Comparison of ENCODE assay signal across 16 cellular contexts in the genomic region with DNA sequence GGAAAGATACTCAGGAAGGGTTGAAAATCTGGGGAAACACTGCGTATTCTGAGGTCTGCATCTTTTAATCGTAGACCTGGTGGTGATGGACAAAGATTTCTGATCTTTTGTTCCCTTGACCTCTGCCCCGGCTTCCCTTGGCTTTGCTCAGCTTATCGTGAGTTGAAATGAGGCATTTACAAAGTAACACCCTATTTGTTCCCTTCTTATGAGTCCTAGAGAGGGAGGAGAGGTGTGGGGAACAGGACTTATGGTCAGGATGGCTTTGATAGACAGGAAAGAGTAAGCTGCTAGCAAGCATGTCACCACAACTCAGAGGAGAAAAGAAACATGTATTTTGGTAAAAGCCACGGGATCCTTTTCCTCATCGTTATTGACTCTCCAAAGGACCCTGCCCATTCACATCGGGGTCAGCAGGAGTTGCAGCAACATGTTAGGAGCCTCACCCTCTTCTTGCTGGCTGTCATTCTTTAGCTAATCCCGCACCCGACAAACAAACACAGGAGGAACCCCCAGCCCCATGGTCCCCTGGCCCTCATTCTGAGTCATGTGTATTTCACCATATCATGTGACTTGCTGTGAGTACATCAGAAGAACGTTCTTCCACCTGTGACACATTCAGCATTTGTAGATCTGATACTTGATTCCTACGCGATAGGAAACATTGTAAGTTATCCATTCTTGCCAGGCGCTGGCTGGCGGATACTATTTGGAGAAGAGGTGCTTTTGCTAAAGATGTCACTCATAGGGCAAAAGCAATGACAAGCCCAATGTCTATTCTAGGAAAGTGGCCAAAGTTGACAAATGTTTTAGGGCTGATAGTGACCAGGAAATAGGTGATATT.
A peak's percentile ranks its signal among the peaks of the same experiment; 100 is the strongest.
DNase-seq lines count a peak whose midpoint lies in the region; ATAC-seq and TF ChIP-seq lines count a peak whose summit lies in the region.
"Had no signal": no experiment of that assay in that cellular context is flagged by ENCODE, and none has a peak within 500 bp of the region (broad histone marks: within the 10 kb centered on the region; RNA-seq: fewer than 3 reads in every experiment).

No MANE protein-coding gene starts in this region.

- H3K9me3 Mint-ChIP-seq in activated CD4-positive, alpha-beta T cell treated with anti-CD3 and anti-CD28 coated beads, Interleukin-2, amount 10 ng/mL, durations not matched to agents 7 days and 5 days, result peaks cover 6% of the 10 kb centered on the region
- H3K9me3 Mint-ChIP-seq in Caco-2 (ENCODE audit: unreplicated experiment) (no peaks in the 10 kb centered on the region), progenitor cell of endocrine pancreas (ENCODE audit: low read depth) (peaks cover 9% of the 10 kb centered on the region)
- no peaks in the 10 kb centered on the region for H3K9me3 Mint-ChIP-seq in activated naive CD8-positive, alpha-beta T cell treated with anti-CD3 and anti-CD28 coated beads, Interleukin-2, amount 10 ng/mL, durations not matched to agents 7 days and 5 days
- H3K9me3 Mint-ChIP-seq: effector memory CD8-positive, alpha-beta T cell had no signal

- no peak overlapping the region for H3K4me3 ChIP-seq in Caco-2 (ENCODE audit: low read depth, low read length)
- H3K4me3 ChIP-seq: testis had no signal

- no peaks in the 10 kb centered on the region for H3K9me3 ChIP-seq in Caco-2
- H3K9me3 ChIP-seq: testis had no signal

- H3K4me1 ChIP-seq in Caco-2, result peaks cover 54% of the 10 kb centered on the region

- peaks cover 49% of the 10 kb centered on the region for H3K36me3 Mint-ChIP-seq in activated CD4-positive, alpha-beta T cell treated with anti-CD3 and anti-CD28 coated beads, Interleukin-2, amount 10 ng/mL, durations not matched to agents 7 days and 5 days (ENCODE audit: low read depth)
- H3K36me3 Mint-ChIP-seq in Caco-2 (ENCODE audit: insufficient read depth, unreplicated experiment) (peaks cover 79% of the 10 kb centered on the region), progenitor cell of endocrine pancreas (ENCODE audit: insufficient read depth) (no peaks in the 10 kb centered on the region)
- peaks cover 38% of the 10 kb centered on the region for H3K36me3 Mint-ChIP-seq in activated naive CD8-positive, alpha-beta T cell treated with anti-CD3 and anti-CD28 coated beads, Interleukin-2, amount 10 ng/mL, durations not matched to agents 7 days and 5 days

- H3K36me3 ChIP-seq in Caco-2 (ENCODE audit: control insufficient read depth, insufficient read depth, low read length), result peaks cover 2% of the 10 kb centered on the region

- H3K27ac Mint-ChIP-seq in activated CD4-positive, alpha-beta T cell treated with anti-CD3 and anti-CD28 coated beads, Interleukin-2, amount 10 ng/mL, durations not matched to agents 7 days and 5 days, result peak overlapping the region; percentile 26
- H3K27ac Mint-ChIP-seq in Caco-2 (ENCODE audit: unreplicated experiment) (peak overlapping the region; percentile 54), progenitor cell of endocrine pancreas (peak overlapping the region; percentile 54)
- peak overlapping the region; percentile 11 for H3K27ac Mint-ChIP-seq in activated naive CD8-positive, alpha-beta T cell treated with anti-CD3 and anti-CD28 coated beads, Interleukin-2, amount 10 ng/mL, durations not matched to agents 7 days and 5 days
- H3K27ac Mint-ChIP-seq: effector memory CD8-positive, alpha-beta T cell had no signal

- intact Hi-C loops in Caco-2 (cut with micrococcal nuclease; ENCODE audit: unreplicated experiment), result loop anchor here (1.0 kb wide), 1 partner anchor 14 kb away; no protein-coding TSS in a partner anchor

- H3K4me1 Mint-ChIP-seq in activated CD4-positive, alpha-beta T cell treated with anti-CD3 and anti-CD28 coated beads, Interleukin-2, amount 10 ng/mL, durations not matched to agents 7 days and 5 days, result peaks cover 28% of the 10 kb centered on the region
- H3K4me1 Mint-ChIP-seq in Caco-2 (ENCODE audit: low read depth, unreplicated experiment) (peaks cover 47% of the 10 kb centered on the region), progenitor cell of endocrine pancreas (ENCODE audit: low read depth) (peaks cover 29% of the 10 kb centered on the region)
- peaks cover 12% of the 10 kb centered on the region for H3K4me1 Mint-ChIP-seq in activated naive CD8-positive, alpha-beta T cell treated with anti-CD3 and anti-CD28 coated beads, Interleukin-2, amount 10 ng/mL, durations not matched to agents 7 days and 5 days

- CTCF ChIA-PET in activated CD4-positive, alpha-beta T cell treated with anti-CD3 and anti-CD28 coated beads, Interleukin-2, amount 10 ng/mL, durations not matched to agents 7 days and 5 days (lab: Charles Lee), result interaction anchor here (0.8 to 1.2 kb wide), 2 partner anchors 10 to 18 kb away, joined by 3 to 5 read pairs; no protein-coding TSS in a partner anchor
- CTCF ChIA-PET in Caco-2 (lab: Charles Lee), result no interaction called here

- POLR2A ChIA-PET in activated CD4-positive, alpha-beta T cell treated with anti-CD3 and anti-CD28 coated beads, Interleukin-2, amount 10 ng/mL, durations not matched to agents 7 days and 5 days (lab: Charles Lee), result no interaction called here
- POLR2A ChIA-PET in Caco-2 (lab: Charles Lee), result interaction anchor here (0.7 kb wide), 1 partner anchor 60 kb away, joined by 13 read pairs; no protein-coding TSS in a partner anchor
- POLR2A ChIA-PET in activated naive CD8-positive, alpha-beta T cell treated with anti-CD3 and anti-CD28 coated beads, Interleukin-2, amount 10 ng/mL, durations not matched to agents 7 days and 5 days (lab: Charles Lee), result interaction anchor here (0.8 kb wide), 1 partner anchor 14 kb away, joined by 3 read pairs; no protein-coding TSS in a partner anchor

- DNase-seq in activated CD4-positive, alpha-beta T cell treated with anti-CD3 and anti-CD28 coated beads, Interleukin-2, amount 10 ng/mL, durations not matched to agents 7 days and 5 days, result no peak
- DNase-seq in activated CD4-positive, alpha-beta T cell treated with anti-CD3 and anti-CD28 coated beads, Interleukin-2, amount 50 U/mL, for 48 hours, result no peak
- peak in 1 of 2 experiments; percentile 74 for DNase-seq in Caco-2
- DNase-seq in activated naive CD8-positive, alpha-beta T cell treated with anti-CD3 and anti-CD28 coated beads, Interleukin-2, amount 10 ng/mL, durations not matched to agents 7 days and 5 days, result no peak
- DNase-seq in progenitor cell of endocrine pancreas (ENCODE audit: low spot score, unreplicated experiment), result no peak
- DNase-seq in NCI-H82 treated with DMSO at 0.1 percent for 48 hours (lab: John Stamatoyannopoulos, UW; ENCODE audit: unreplicated experiment), result no peak
- DNase-seq in putamen (ENCODE audit: low spot score), result no peak
- DNase-seq in SK-N-DZ (ENCODE audit: low spot score), result no peak
- DNase-seq: activated CD4-positive, alpha-beta T cell treated with anti-CD3 and anti-CD28 coated beads, Interleukin-2, amount 50 U/mL, for 1 hour; activated gamma-delta T cell; effector memory CD8-positive, alpha-beta T cell; NCI-H187; NCI-H526; RPMI8226; testis had no signal

- H3K27me3 Mint-ChIP-seq in activated CD4-positive, alpha-beta T cell treated with anti-CD3 and anti-CD28 coated beads, Interleukin-2, amount 10 ng/mL, durations not matched to agents 7 days and 5 days, result no peaks in the 10 kb centered on the region
- no peaks in the 10 kb centered on the region for H3K27me3 Mint-ChIP-seq in Caco-2 (ENCODE audit: insufficient read depth, unreplicated experiment)
- H3K27me3 Mint-ChIP-seq in activated naive CD8-positive, alpha-beta T cell treated with anti-CD3 and anti-CD28 coated beads, Interleukin-2, amount 10 ng/mL, durations not matched to agents 7 days and 5 days, result no peaks in the 10 kb centered on the region
- H3K27me3 Mint-ChIP-seq in progenitor cell of endocrine pancreas, result no peaks in the 10 kb centered on the region
- H3K27me3 Mint-ChIP-seq: effector memory CD8-positive, alpha-beta T cell had no signal

- H3K27me3 ChIP-seq in Caco-2 (replicated peaks; ENCODE audit: control insufficient read depth, insufficient read depth, low read length), result no peaks in the 10 kb centered on the region
- H3K27me3 ChIP-seq: testis had no signal

- no TSS peak for BruUV-seq in Caco-2 (replicated peaks; lab: Mats Ljungman, UMichigan)

- no peak for ATAC-seq in activated naive CD8-positive, alpha-beta T cell treated with anti-CD3 and anti-CD28 coated beads, Interleukin-2, amount 10 ng/mL, durations not matched to agents 7 days and 5 days (ENCODE audit: low read depth)
- ATAC-seq: effector memory CD8-positive, alpha-beta T cell; left lobe of liver had no signal

- no peak for TF ChIP-seq CTCF in Caco-2 (IDR thresholded peaks at IDR 0.05; ENCODE audit: insufficient read depth in 1 of 2, low read depth in 1 of 2, low read length in 1 of 2, severe bottlenecking in 1 of 2, unreplicated experiment in 1 of 2)
- no peak for TF ChIP-seq CTCF in progenitor cell of endocrine pancreas (IDR thresholded peaks at IDR 0.05; ENCODE audit: unreplicated experiment)

- H3K4me3 Mint-ChIP-seq in activated CD4-positive, alpha-beta T cell treated with anti-CD3 and anti-CD28 coated beads, Interleukin-2, amount 10 ng/mL, durations not matched to agents 7 days and 5 days, result no peak overlapping the region
- H3K4me3 Mint-ChIP-seq in Caco-2 (ENCODE audit: unreplicated experiment) (peak overlapping the region; percentile 39), progenitor cell of endocrine pancreas (ENCODE audit: low read depth) (no peak overlapping the region)
- no peak overlapping the region for H3K4me3 Mint-ChIP-seq in activated naive CD8-positive, alpha-beta T cell treated with anti-CD3 and anti-CD28 coated beads, Interleukin-2, amount 10 ng/mL, durations not matched to agents 7 days and 5 days
- H3K4me3 Mint-ChIP-seq: effector memory CD8-positive, alpha-beta T cell had no signal
